11 cellular contexts compared by ENCODE assay signal in genomic region chr6:144131248-144131709, GRCh38. TPM values are rescaled to one million over a fixed set of nuclear protein-coding genes. Genes with fewer than 3 reads are reported as not detected.
DNase-seq lines count a peak whose midpoint lies in the region; ATAC-seq, FAIRE-seq and TF ChIP-seq lines count a peak whose summit lies in the region.
"Had no signal": no experiment of that assay in that cellular context is flagged by ENCODE, and none has a peak within 500 bp of the region (broad histone marks: within the 10 kb centered on the region; RNA-seq: fewer than 3 reads in every experiment).

No MANE protein-coding gene starts in this region.

- no peaks in the 10 kb centered on the region for H3K9me2 ChIP-seq in GM23248 (ENCODE audit: insufficient read depth)

- no peak overlapping the region for H3K4me3 ChIP-seq in BJ (ENCODE audit: low read depth, low read length)
- no peak overlapping the region for H3K4me3 ChIP-seq in GM23248
- H3K4me3 ChIP-seq in fibroblast of pulmonary artery (replicated peaks; ENCODE audit: low read depth, low read length): no peak overlapping the region
- H3K4me3 ChIP-seq: psoas muscle had no signal

- CTCF ChIA-PET in BJ (lab: Yijun Ruan, JAX): interaction anchor here (1.0 kb wide), 1 partner anchor 26 kb away, joined by 4 read pairs; no protein-coding TSS in a partner anchor

- FAIRE-seq in RCC 7860 (lab: Jason Lieb, UNC): peak; percentile 82

- H2AFZ ChIP-seq in GM23248: no peak overlapping the region

- no peaks in the 10 kb centered on the region for H4K20me1 ChIP-seq in GM23248 (ENCODE audit: insufficient read depth)

- H3F3A ChIP-seq in GM23248 (ENCODE audit: insufficient read depth): peaks cover 12% of the 10 kb centered on the region

- no peaks in the 10 kb centered on the region for H3K79me2 ChIP-seq in GM23248 (ENCODE audit: insufficient read depth)

- 0% methylated on average over 1 of the region's 1 CpG for WGBS in GM23248 (ENCODE audit: low coverage in 1 of 2, low lambda C conversion rate in 2 of 2, missing lambda C conversion rate in 2 of 2), 2 experiments

- H3K27ac ChIP-seq in GM23248: no peak overlapping the region
- H3K27ac ChIP-seq: psoas muscle had no signal

- H3K4me2 ChIP-seq in GM23248 (ENCODE audit: unreplicated experiment): peak overlapping the region; percentile 41

- H3K4me1 ChIP-seq in GM23248 (ENCODE audit: insufficient read depth): peaks cover 11% of the 10 kb centered on the region
- H3K4me1 ChIP-seq: psoas muscle had no signal

- no peak for TF ChIP-seq CTCF in BJ (IDR thresholded peaks at IDR 0.05; ENCODE audit: insufficient read depth, low read depth, low read length)
- no peak for TF ChIP-seq CTCF in fibroblast of pulmonary artery (IDR thresholded peaks at IDR 0.05; ENCODE audit: low read length, missing control alignments)

- no peaks in the 10 kb centered on the region for H3K9me3 ChIP-seq in GM23248 (ENCODE audit: low read depth)
- H3K9me3 ChIP-seq: psoas muscle had no signal

- no peak overlapping the region for H3K9ac ChIP-seq in GM23248

- peak; percentile 58 for DNase-seq in BJ (ENCODE audit: low read depth)
- peak; percentile 83 for DNase-seq in GM23248
- DNase-seq in RCC 7860 (ENCODE audit: low spot score): peak; percentile 48
- peak; percentile 59 for DNase-seq in fibroblast of pulmonary artery (ENCODE audit: low read depth)
- DNase-seq in midbrain (lab: John Stamatoyannopoulos, UW): no peak
- no peak for DNase-seq in cerebellum (ENCODE audit: low spot score)
- no peak for DNase-seq in COR-L47 (lab: John Stamatoyannopoulos, UW)
- DNase-seq: left cardiac atrium, NCI-H1436, psoas muscle had no signal

- H3K27me3 ChIP-seq in BJ (ENCODE audit: control insufficient read depth, insufficient read depth, low read length) (no peaks in the 10 kb centered on the region), GM23248 (replicated peaks; ENCODE audit: insufficient read depth) (no peaks in the 10 kb centered on the region)

- in situ Hi-C loops in GM23248 (cut with MboI): no loop called here

- H3K36me3 ChIP-seq in BJ (ENCODE audit: control insufficient read depth, insufficient read depth, low read length) (no peaks in the 10 kb centered on the region), GM23248 (ENCODE audit: low read depth) (no peaks in the 10 kb centered on the region)

- POLR2A ChIA-PET in BJ (lab: Charles Lee): no interaction called here

- no peak for ATAC-seq in HG02678 (IDR thresholded peaks at IDR 0.05; ENCODE audit: unreplicated experiment)
- ATAC-seq: left cardiac atrium, psoas muscle had no signal

RNA-seq across cellular contexts. Expression of gene STX11, which starts 19.0 kb away (rescaled TPM):
- polyA plus RNA-seq in BJ (2011; rRNA removed): 0.80 and 0.90 TPM in 2 replicates
- polyA minus RNA-seq in BJ (2011; rRNA and poly(A)+ RNA removed): 0.09 and 0.41 TPM in 2 replicates
- 1.1 and 2.8 TPM in 2 replicates for total RNA-seq in GM23248 (2014; rRNA removed; shearing (Covaris generic))
- 1.9 and 2.2 TPM in 2 replicates for polyA plus RNA-seq in GM23248 (2016; fragmentation: Nextera tagmentation; extraction: Ambion mirVana)
- total RNA-seq in cerebellum: 1.2 TPM

RNA-seq across cellular contexts. Expression of gene SF3B5, which starts 35.9 kb away (rescaled TPM):
- polyA plus RNA-seq in BJ (2011; rRNA removed): 238 and 261 TPM in 2 replicates
- polyA minus RNA-seq in BJ (2011; rRNA and poly(A)+ RNA removed): 104 and 181 TPM in 2 replicates
- total RNA-seq in GM23248 (2014; rRNA removed; shearing (Covaris generic)): 131 and 137 TPM in 2 replicates
- 192 and 197 TPM in 2 replicates for polyA plus RNA-seq in GM23248 (2016; fragmentation: Nextera tagmentation; extraction: Ambion mirVana)
- 46.2 TPM for total RNA-seq in cerebellum

Comparison
In these comparisons a context has a peak if more than half of its experiments do, and no peak if none do; other contexts are left out.
1. DNase-seq: peak in BJ (single experiment), GM23248 (single experiment), RCC 7860 (single experiment) and fibroblast of pulmonary artery (single experiment); none in midbrain (single experiment), cerebellum (single experiment) and COR-L47 (single experiment).